In genomic region chr2:217927601-217928323, GRCh38 we compare ENCODE assay signal across 12 cellular contexts.
DNase-seq lines count a peak whose midpoint lies in the region; ATAC-seq and TF ChIP-seq lines count a peak whose summit lies in the region.
"Had no signal": no experiment of that assay in that cellular context is flagged by ENCODE, and none has a peak within 500 bp of the region (broad histone marks: within the 10 kb centered on the region; RNA-seq: fewer than 3 reads in every experiment).

No MANE protein-coding gene starts in this region.

- H3K36me3 Mint-ChIP-seq in dendritic cell treated with granulocyte-macrophage colony-stimulating factor and Interleukin-4, amounts not matched to agents 40 ng/mL and 50 ng/mL, for 4 days (ENCODE audit: low read depth), result peaks cover 8% of the 10 kb centered on the region
- H3K36me3 Mint-ChIP-seq in glutamatergic neuron (ENCODE audit: unreplicated experiment), result no peaks in the 10 kb centered on the region
- H3K36me3 Mint-ChIP-seq: naive B cell had no signal

- no peak for TF ChIP-seq POLR2A in spleen (IDR thresholded peaks at IDR 0.05)

- no peak overlapping the region for H3K4me3 Mint-ChIP-seq in dendritic cell treated with granulocyte-macrophage colony-stimulating factor and Interleukin-4, amounts not matched to agents 40 ng/mL and 50 ng/mL, for 4 days
- no peak overlapping the region for H3K4me3 Mint-ChIP-seq in glutamatergic neuron (ENCODE audit: unreplicated experiment)
- H3K4me3 Mint-ChIP-seq: naive B cell had no signal

- 63 to 65% methylated on average over 2 of the region's 2 CpGs for WGBS in lung, 2 donors
- 56 to 91% (median 64%) methylated on average over 2 of the region's 2 CpGs for WGBS in spleen, 5 donors

- H3K4me3 ChIP-seq in lung (no peak overlapping the region), spleen (no peak overlapping the region)

- intact Hi-C loops in dendritic cell treated with granulocyte-macrophage colony-stimulating factor and Interleukin-4, amounts not matched to agents 40 ng/mL and 50 ng/mL, for 4 days (cut with micrococcal nuclease), result no loop called here
- intact Hi-C loops in spleen (cut with DNase I; ENCODE audit: low total_unique reads), result no loop called here

- H3K4me1 Mint-ChIP-seq in dendritic cell treated with granulocyte-macrophage colony-stimulating factor and Interleukin-4, amounts not matched to agents 40 ng/mL and 50 ng/mL, for 4 days (ENCODE audit: low read depth), result peaks cover 66% of the 10 kb centered on the region
- peaks cover 15% of the 10 kb centered on the region for H3K4me1 Mint-ChIP-seq in glutamatergic neuron (ENCODE audit: low read depth, unreplicated experiment)

- no peak for TF ChIP-seq CTCF in C4-2B (conservative IDR thresholded peaks at IDR 0.05)
- no peak for TF ChIP-seq CTCF in lung (IDR thresholded peaks at IDR 0.05; ENCODE audit: control extremely low read depth, extremely low read depth)
- no peak for TF ChIP-seq CTCF in spleen (IDR thresholded peaks at IDR 0.05 in 8 of 11, conservative IDR thresholded peaks at IDR 0.05 in 3 of 11)
- no peak for TF ChIP-seq CTCF in glutamatergic neuron (IDR thresholded peaks at IDR 0.05; ENCODE audit: partially characterized antibody, unreplicated experiment)
- TF ChIP-seq CTCF in omental fat pad (IDR thresholded peaks at IDR 0.05), result no peak

- no peak for ATAC-seq in lung (ENCODE audit: insufficient read depth, low FRiP score)
- ATAC-seq in GM19328 (IDR thresholded peaks at IDR 0.05; ENCODE audit: unreplicated experiment), result no peak
- ATAC-seq in GM18502 (IDR thresholded peaks at IDR 0.05; ENCODE audit: poor library complexity, unreplicated experiment), result no peak
- no peak for ATAC-seq in omental fat pad (ENCODE audit: low FRiP score)

- H3K9me3 ChIP-seq in lung (ENCODE audit: control insufficient read depth in 2 of 2, insufficient read depth in 1 of 2, low read length in 1 of 2) (no peaks in the 10 kb centered on the region), spleen (no peaks in the 10 kb centered on the region)
- H3K9me3 ChIP-seq: BE2C had no signal

- H3K27me3 Mint-ChIP-seq in dendritic cell treated with granulocyte-macrophage colony-stimulating factor and Interleukin-4, amounts not matched to agents 40 ng/mL and 50 ng/mL, for 4 days, result peaks cover 41% of the 10 kb centered on the region
- H3K27me3 Mint-ChIP-seq in glutamatergic neuron (ENCODE audit: unreplicated experiment), result peaks cover 19% of the 10 kb centered on the region

- H3K27ac Mint-ChIP-seq in dendritic cell treated with granulocyte-macrophage colony-stimulating factor and Interleukin-4, amounts not matched to agents 40 ng/mL and 50 ng/mL, for 4 days, result peak overlapping the region; percentile 57
- H3K27ac Mint-ChIP-seq in glutamatergic neuron (ENCODE audit: unreplicated experiment), result no peak overlapping the region

- H3K27me3 ChIP-seq in lung (ENCODE audit: control insufficient read depth, insufficient read depth) (no peaks in the 10 kb centered on the region), spleen (replicated peaks in 1 of 7) (no peaks in the 10 kb centered on the region)
- H3K27me3 ChIP-seq: BE2C had no signal

- H3K9me3 Mint-ChIP-seq in dendritic cell treated with granulocyte-macrophage colony-stimulating factor and Interleukin-4, amounts not matched to agents 40 ng/mL and 50 ng/mL, for 4 days, result no peaks in the 10 kb centered on the region
- H3K9me3 Mint-ChIP-seq in glutamatergic neuron (ENCODE audit: unreplicated experiment), result peaks cover 2% of the 10 kb centered on the region
- H3K9me3 Mint-ChIP-seq: naive B cell had no signal

- DNase-seq in lung (ENCODE audit: low spot score), result no peak
- no peak for DNase-seq in spleen
- no peak for DNase-seq in glutamatergic neuron
- DNase-seq in omental fat pad (ENCODE audit: low spot score), result no peak
- DNase-seq: activated CD4-positive, CD25-positive, alpha-beta regulatory T cell treated with anti-CD3 and anti-CD28 coated beads, Interleukin-2, amount 50 U/mL, for 72 hours; amygdala; BE2C; naive B cell had no signal

- H3K4me1 ChIP-seq in lung (ENCODE audit: control insufficient read depth in 2 of 2, insufficient read depth in 2 of 2, low read length in 2 of 2), result peaks cover 56 to 60% of the 10 kb centered on the region in 2 donors
- H3K4me1 ChIP-seq in spleen, result peaks cover 62 to 100% (median 83%) of the 10 kb centered on the region in 6 donors

- H3K36me3 ChIP-seq in lung (ENCODE audit: control insufficient read depth in 2 of 2, insufficient read depth in 2 of 2, low read length in 2 of 2), result no peaks in the 10 kb centered on the region
- H3K36me3 ChIP-seq in spleen, result peaks cover 0 to 9% (median 0%) of the 10 kb centered on the region in 6 donors

- H3K27ac ChIP-seq in C4-2B (0 out of 2 replicates have a peak overlapping the region, but pooled peaks have one; percentile 10), lung (ENCODE audit: low read depth in 1 of 2, low read length in 1 of 2) (peak overlapping the region; percentile 80), spleen (peak overlapping the region; percentile 25 to 86 (median 79))

Comparison
In these comparisons a context has a peak if more than half of its experiments do, and no peak if none do; other contexts are left out.
1. H3K27ac ChIP-seq: peak in every context shown above with its lines; median percentile 80 in lung; 79 in spleen; 10 in C4-2B.